Comparison of ENCODE assay signal across 1 cellular context in the genomic region with DNA sequence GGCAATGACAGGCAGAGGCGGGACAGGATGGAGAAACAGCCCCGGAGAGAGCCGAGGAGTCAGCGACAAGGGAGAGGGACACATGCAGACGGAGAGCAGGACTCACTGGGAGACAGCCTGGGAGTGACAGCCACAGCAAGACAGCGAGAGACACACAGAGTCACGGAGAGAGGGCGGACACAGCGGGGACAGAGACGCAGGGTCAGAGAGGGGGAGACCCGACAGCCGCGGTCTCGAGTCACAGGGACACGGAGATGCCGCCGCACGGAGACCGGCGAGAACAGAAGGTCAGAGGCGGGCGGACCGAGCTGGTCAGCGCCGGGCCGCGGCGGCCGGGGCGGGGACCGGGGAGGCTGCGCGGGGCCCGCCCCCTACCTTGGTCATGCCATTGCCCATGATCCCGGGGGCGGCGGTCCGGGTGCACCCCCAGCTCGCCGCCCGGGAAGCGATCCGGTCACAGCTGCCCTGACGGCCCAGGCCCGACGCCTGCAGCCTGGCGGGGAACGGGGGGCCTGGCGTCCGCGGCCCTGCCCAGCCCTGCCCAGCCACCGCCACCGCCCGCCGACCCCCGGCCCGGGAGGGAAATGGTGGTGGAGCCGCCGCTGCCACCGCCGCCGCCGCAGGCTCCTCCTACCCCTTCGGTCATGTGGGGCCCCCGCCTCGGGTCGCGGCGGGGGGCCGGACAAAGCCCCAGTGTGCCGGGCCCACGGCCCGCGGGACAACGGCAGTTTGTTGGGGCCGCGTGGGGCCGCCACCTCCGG.
A peak's percentile ranks its signal among the peaks of the same experiment; 100 is the strongest.
TF ChIP-seq lines count a peak whose summit lies in the region.

A gene with protein sequence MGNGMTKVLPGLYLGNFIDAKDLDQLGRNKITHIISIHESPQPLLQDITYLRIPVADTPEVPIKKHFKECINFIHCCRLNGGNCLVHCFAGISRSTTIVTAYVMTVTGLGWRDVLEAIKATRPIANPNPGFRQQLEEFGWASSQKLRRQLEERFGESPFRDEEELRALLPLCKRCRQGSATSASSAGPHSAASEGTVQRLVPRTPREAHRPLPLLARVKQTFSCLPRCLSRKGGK (minus strand): TSS at position 586 of the 761 bp plus-strand sequence. CDS start 190 bp downstream, at position 396.
A gene with protein sequence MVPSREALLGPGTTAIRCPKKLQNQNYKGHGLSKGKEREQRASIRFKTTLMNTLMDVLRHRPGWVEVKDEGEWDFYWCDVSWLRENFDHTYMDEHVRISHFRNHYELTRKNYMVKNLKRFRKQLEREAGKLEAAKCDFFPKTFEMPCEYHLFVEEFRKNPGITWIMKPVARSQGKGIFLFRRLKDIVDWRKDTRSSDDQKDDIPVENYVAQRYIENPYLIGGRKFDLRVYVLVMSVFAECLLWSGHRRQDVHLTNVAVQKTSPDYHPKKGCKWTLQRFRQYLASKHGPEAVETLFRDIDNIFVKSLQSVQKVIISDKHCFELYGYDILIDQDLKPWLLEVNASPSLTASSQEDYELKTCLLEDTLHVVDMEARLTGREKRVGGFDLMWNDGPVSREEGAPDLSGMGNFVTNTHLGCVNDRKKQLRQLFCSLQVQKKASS (plus strand): TSS at position 693 of the 761 bp plus-strand sequence. CDS start 493 bp downstream, outside the sequence.

TF ChIP-seq in HepG2, 621 proteins besides CTCF, POLR2A, EP300 and RAD21 (continued from another document and continues in another):
- TF ChIP-seq IRF9 (CRISPR knock-in tag; IDR thresholded peaks at IDR 0.05; ENCODE audit: borderline replicate concordance) (peak; percentile 83; the same call in 1 of the 2 replicates), RBFOX2 (IDR thresholded peaks at IDR 0.05; ENCODE audit: low read depth, low read length) (0 out of 2 replicates have a peak, but pooled peaks have one; percentile 32), ZNF598 (CRISPR knock-in tag; IDR thresholded peaks at IDR 0.05; ENCODE audit: borderline replicate concordance) (no peak), HOXA7 (CRISPR knock-in tag; IDR thresholded peaks at IDR 0.05) (no peak), EEA1 (CRISPR knock-in tag; IDR thresholded peaks at IDR 0.05; ENCODE audit: borderline replicate concordance) (peak; percentile 72), PRDM10 (CRISPR knock-in tag; IDR thresholded peaks at IDR 0.05; ENCODE audit: low read depth) (0 out of 2 replicates have a peak, but pooled peaks have one; percentile 16), GFI1 (CRISPR knock-in tag; IDR thresholded peaks at IDR 0.05; ENCODE audit: borderline replicate concordance) (peak; percentile 36; the same call in 1 of the 2 replicates), PITX1 (CRISPR knock-in tag; IDR thresholded peaks at IDR 0.05) (peak; percentile 16; the same call in 1 of the 2 replicates), ZNF546 (CRISPR knock-in tag; conservative IDR thresholded peaks at IDR 0.05) (0 out of 2 replicates have a peak, but pooled peaks have one; percentile 39), SMAD1 (CRISPR knock-in tag; IDR thresholded peaks at IDR 0.05; ENCODE audit: borderline replicate concordance, low read depth) (no peak), ZNF782 (CRISPR knock-in tag; IDR thresholded peaks at IDR 0.05; ENCODE audit: borderline replicate concordance) (no peak), AKAP8 (CRISPR knock-in tag; IDR thresholded peaks at IDR 0.05) (0 out of 2 replicates have a peak, but pooled peaks have one; percentile 39), HCFC1 (IDR thresholded peaks at IDR 0.05; ENCODE audit: low read depth, low read length) (no peak), ZNF773 (CRISPR knock-in tag; IDR thresholded peaks at IDR 0.05; ENCODE audit: borderline replicate concordance) (peak; percentile 57; the same call in 1 of the 2 replicates), ZKSCAN5 (CRISPR knock-in tag; IDR thresholded peaks at IDR 0.05) (no peak), ZFX (CRISPR knock-in tag; IDR thresholded peaks at IDR 0.05; ENCODE audit: low read depth) (peak; percentile 33; the same call in 1 of the 2 replicates), EHMT2 (IDR thresholded peaks at IDR 0.05; ENCODE audit: borderline replicate concordance, low read depth, low read length) (no peak), FUBP1 (CRISPR knock-in tag; IDR thresholded peaks at IDR 0.05; ENCODE audit: borderline replicate concordance) (no peak), CAMTA2 (CRISPR knock-in tag; IDR thresholded peaks at IDR 0.05; ENCODE audit: borderline replicate concordance) (0 out of 2 replicates have a peak, but pooled peaks have one; percentile 80), CENPT (CRISPR knock-in tag; IDR thresholded peaks at IDR 0.05; ENCODE audit: low read depth) (no peak), ZNF343 (CRISPR knock-in tag; IDR thresholded peaks at IDR 0.05) (no peak), ZNF382 (CRISPR knock-in tag; IDR thresholded peaks at IDR 0.05; ENCODE audit: borderline replicate concordance) (no peak), TGIF2 (CRISPR knock-in tag; IDR thresholded peaks at IDR 0.05) (0 out of 2 replicates have a peak, but pooled peaks have one; percentile 58), KAT2B (IDR thresholded peaks at IDR 0.05; ENCODE audit: borderline replicate concordance, low read depth, low read length) (no peak), DNMT1 (CRISPR knock-in tag; IDR thresholded peaks at IDR 0.05) (0 out of 2 replicates have a peak, but pooled peaks have one; percentile 58), CBFB (CRISPR knock-in tag; IDR thresholded peaks at IDR 0.05) (0 out of 2 replicates have a peak, but pooled peaks have one; percentile 21), JUN (CRISPR knock-in tag; IDR thresholded peaks at IDR 0.05) (no peak), FOXK1 (CRISPR knock-in tag; IDR thresholded peaks at IDR 0.05; ENCODE audit: borderline replicate concordance, low read depth) (0 out of 2 replicates have a peak, but pooled peaks have one; percentile 17)
- TF ChIP-seq, protein P1, sequence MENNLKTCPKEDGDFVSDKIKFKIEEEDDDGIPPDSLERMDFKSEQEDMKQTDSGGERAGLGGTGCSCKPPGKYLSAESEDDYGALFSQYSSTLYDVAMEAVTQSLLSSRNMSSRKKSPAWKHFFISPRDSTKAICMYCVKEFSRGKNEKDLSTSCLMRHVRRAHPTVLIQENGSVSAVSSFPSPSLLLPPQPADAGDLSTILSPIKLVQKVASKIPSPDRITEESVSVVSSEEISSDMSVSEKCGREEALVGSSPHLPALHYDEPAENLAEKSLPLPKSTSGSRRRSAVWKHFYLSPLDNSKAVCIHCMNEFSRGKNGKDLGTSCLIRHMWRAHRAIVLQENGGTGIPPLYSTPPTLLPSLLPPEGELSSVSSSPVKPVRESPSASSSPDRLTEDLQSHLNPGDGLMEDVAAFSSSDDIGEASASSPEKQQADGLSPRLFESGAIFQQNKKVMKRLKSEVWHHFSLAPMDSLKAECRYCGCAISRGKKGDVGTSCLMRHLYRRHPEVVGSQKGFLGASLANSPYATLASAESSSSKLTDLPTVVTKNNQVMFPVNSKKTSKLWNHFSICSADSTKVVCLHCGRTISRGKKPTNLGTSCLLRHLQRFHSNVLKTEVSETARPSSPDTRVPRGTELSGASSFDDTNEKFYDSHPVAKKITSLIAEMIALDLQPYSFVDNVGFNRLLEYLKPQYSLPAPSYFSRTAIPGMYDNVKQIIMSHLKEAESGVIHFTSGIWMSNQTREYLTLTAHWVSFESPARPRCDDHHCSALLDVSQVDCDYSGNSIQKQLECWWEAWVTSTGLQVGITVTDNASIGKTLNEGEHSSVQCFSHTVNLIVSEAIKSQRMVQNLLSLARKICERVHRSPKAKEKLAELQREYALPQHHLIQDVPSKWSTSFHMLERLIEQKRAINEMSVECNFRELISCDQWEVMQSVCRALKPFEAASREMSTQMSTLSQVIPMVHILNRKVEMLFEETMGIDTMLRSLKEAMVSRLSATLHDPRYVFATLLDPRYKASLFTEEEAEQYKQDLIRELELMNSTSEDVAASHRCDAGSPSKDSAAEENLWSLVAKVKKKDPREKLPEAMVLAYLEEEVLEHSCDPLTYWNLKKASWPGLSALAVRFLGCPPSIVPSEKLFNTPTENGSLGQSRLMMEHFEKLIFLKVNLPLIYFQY (CRISPR knock-in tag; IDR thresholded peaks at IDR 0.05; ENCODE audit: borderline replicate concordance) = peak; percentile 56; the same call in 1 of the 2 replicates
- TF ChIP-seq, protein P2, sequence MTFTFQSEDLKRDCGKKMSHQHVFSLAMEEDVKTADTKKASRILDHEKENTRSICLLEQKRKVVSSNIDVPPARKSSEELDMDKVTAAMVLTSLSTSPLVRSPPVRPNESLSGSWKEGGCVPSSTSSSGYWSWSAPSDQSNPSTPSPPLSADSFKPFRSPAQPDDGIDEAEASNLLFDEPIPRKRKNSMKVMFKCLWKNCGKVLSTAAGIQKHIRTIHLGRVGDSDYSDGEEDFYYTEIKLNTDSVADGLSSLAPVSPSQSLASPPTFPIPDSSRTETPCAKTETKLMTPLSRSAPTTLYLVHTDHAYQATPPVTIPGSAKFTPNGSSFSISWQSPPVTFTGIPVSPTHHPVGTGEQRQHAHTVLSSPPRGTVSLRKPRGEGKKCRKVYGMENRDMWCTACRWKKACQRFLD (CRISPR knock-in tag; IDR thresholded peaks at IDR 0.05; ENCODE audit: borderline replicate concordance) = no peak
- TF ChIP-seq, protein P3, sequence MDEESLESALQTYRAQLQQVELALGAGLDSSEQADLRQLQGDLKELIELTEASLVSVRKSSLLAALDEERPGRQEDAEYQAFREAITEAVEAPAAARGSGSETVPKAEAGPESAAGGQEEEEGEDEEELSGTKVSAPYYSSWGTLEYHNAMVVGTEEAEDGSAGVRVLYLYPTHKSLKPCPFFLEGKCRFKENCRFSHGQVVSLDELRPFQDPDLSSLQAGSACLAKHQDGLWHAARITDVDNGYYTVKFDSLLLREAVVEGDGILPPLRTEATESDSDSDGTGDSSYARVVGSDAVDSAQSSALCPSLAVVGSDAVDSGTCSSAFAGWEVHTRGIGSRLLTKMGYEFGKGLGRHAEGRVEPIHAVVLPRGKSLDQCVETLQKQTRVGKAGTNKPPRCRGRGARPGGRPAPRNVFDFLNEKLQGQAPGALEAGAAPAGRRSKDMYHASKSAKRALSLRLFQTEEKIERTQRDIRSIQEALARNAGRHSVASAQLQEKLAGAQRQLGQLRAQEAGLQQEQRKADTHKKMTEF (CRISPR knock-in tag; IDR thresholded peaks at IDR 0.05) = 0 out of 2 replicates have a peak, but pooled peaks have one; percentile 32
- TF ChIP-seq, protein P4, sequence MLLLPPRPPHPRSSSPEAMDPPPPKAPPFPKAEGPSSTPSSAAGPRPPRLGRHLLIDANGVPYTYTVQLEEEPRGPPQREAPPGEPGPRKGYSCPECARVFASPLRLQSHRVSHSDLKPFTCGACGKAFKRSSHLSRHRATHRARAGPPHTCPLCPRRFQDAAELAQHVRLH (CRISPR knock-in tag; IDR thresholded peaks at IDR 0.05; ENCODE audit: borderline replicate concordance, low read depth) = no peak
